ENCODE assay signal across 8 cellular contexts in the genomic region with DNA sequence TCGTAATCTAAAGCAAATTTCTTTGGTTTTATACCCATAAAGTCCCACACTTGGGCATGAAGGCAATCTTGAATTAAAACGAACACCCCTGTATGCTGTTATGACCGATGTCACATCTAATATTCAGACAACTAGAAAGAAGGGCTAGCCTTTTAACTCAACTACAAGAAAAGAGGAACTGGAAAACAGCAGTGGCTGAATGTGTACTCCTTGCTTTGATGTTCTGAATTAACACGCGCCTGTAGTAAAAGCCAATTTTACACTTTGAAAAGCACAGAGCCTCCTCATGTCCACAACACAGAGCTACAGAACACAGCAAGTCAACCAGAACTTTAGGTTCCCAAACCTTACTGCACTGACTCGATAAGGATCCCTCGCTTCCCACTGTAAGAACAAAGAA.
A peak's percentile ranks its signal among the peaks of the same experiment; 100 is the strongest.
DNase-seq lines count a peak whose midpoint lies in the region; ATAC-seq, FAIRE-seq and TF ChIP-seq lines count a peak whose summit lies in the region.

No MANE protein-coding gene starts in this region.

- H3K9me1 ChIP-seq in K562 (ENCODE audit: control insufficient read depth, insufficient read depth, low read length), result no peaks in the 10 kb centered on the region

- intact Hi-C loops in K562 (cut with micrococcal nuclease), result no loop called here

- H3K9me3 Mint-ChIP-seq in activated naive CD4-positive, alpha-beta T cell treated with anti-CD3 and anti-CD28 coated beads, Interleukin-2, amount 50 U/mL, for 24 hours, result no peaks in the 10 kb centered on the region
- H3K9me3 Mint-ChIP-seq in osteocyte (ENCODE audit: unreplicated experiment), result peaks cover 8% of the 10 kb centered on the region

- WGBS in K562 (ENCODE audit: insufficient coverage, low coverage, missing lambda C conversion rate), result 69% methylated on average over 5 of the region's 7 CpGs

- peaks cover 85% of the 10 kb centered on the region for H3K4me1 Mint-ChIP-seq in activated naive CD4-positive, alpha-beta T cell treated with anti-CD3 and anti-CD28 coated beads, Interleukin-2, amount 50 U/mL, for 24 hours
- peaks cover 22% of the 10 kb centered on the region for H3K4me1 Mint-ChIP-seq in osteocyte (ENCODE audit: unreplicated experiment)

- no peak for DNase-seq in activated naive CD4-positive, alpha-beta T cell treated with Interleukin-2 at 50 U/mL for 16 hours
- DNase-seq in K562 (ENCODE audit: extremely low read depth in 1 of 4, low spot score in 3 of 4) (no peak), superior temporal gyrus (ENCODE audit: extremely low spot score) (peak; percentile 66), osteocyte (ENCODE audit: extremely low spot score, unreplicated experiment) (no peak), kidney tubule cell (ENCODE audit: low spot score) (no peak), SK-N-DZ (ENCODE audit: low spot score) (no peak)

- H4K20me1 ChIP-seq in K562 (replicated peaks; ENCODE audit: control insufficient read depth, insufficient read depth, low read length), result no peaks in the 10 kb centered on the region

- no peak for FAIRE-seq in K562 (lab: Jason Lieb, UNC)

- no peak for TF ChIP-seq CTCF in K562 (IDR thresholded peaks at IDR 0.05 in 2 of 3, conservative IDR thresholded peaks at IDR 0.05 in 1 of 3; ENCODE audit: insufficient read depth in 2 of 3, low read depth in 1 of 3, low read length in 3 of 3)
- no peak for TF ChIP-seq CTCF in osteocyte (IDR thresholded peaks at IDR 0.05)

- TF ChIP-seq POLR2A in K562 (conservative IDR thresholded peaks at IDR 0.05), result no peak

- no peak for TF ChIP-seq RAD21 in K562 (CRISPR knock-in tag; conservative IDR thresholded peaks at IDR 0.05 in 1 of 2, IDR thresholded peaks at IDR 0.05 in 1 of 2)

- H2AFZ ChIP-seq in K562 (ENCODE audit: low read depth, low read length), result no peak overlapping the region

- H3K4me2 ChIP-seq in K562 (ENCODE audit: insufficient read depth, low read length), result no peak overlapping the region

- no peaks in the 10 kb centered on the region for H3K27me3 Mint-ChIP-seq in activated naive CD4-positive, alpha-beta T cell treated with anti-CD3 and anti-CD28 coated beads, Interleukin-2, amount 50 U/mL, for 24 hours
- no peaks in the 10 kb centered on the region for H3K27me3 Mint-ChIP-seq in osteocyte (ENCODE audit: unreplicated experiment)

- peak overlapping the region; percentile 78 for H3K27ac Mint-ChIP-seq in activated naive CD4-positive, alpha-beta T cell treated with anti-CD3 and anti-CD28 coated beads, Interleukin-2, amount 50 U/mL, for 24 hours
- no peak overlapping the region for H3K27ac Mint-ChIP-seq in osteocyte (ENCODE audit: unreplicated experiment)

- peaks cover 55% of the 10 kb centered on the region for H3K79me2 ChIP-seq in K562 (ENCODE audit: control insufficient read depth, insufficient read depth, low read length)

- H3K36me3 Mint-ChIP-seq in activated naive CD4-positive, alpha-beta T cell treated with anti-CD3 and anti-CD28 coated beads, Interleukin-2, amount 50 U/mL, for 24 hours, result peaks cover 7% of the 10 kb centered on the region
- no peaks in the 10 kb centered on the region for H3K36me3 Mint-ChIP-seq in osteocyte (ENCODE audit: unreplicated experiment)

- no peak overlapping the region for H3K4me3 ChIP-seq in K562

- no peaks in the 10 kb centered on the region for H3K36me3 ChIP-seq in K562 (ENCODE audit: control insufficient read depth, insufficient read depth, low read length)

- POLR2A ChIA-PET in K562 (lab: Yijun Ruan, JAX), result no interaction called here

- peaks cover 17 to 18% of the 10 kb centered on the region in 2 experiments for H3K4me1 ChIP-seq in K562 (replicated peaks in 1 of 2; ENCODE audit: control insufficient read depth in 2 of 2, insufficient read depth in 2 of 2, low read length in 2 of 2)

- H3K4me3 Mint-ChIP-seq in activated naive CD4-positive, alpha-beta T cell treated with anti-CD3 and anti-CD28 coated beads, Interleukin-2, amount 50 U/mL, for 24 hours, result peak overlapping the region; percentile 85
- no peak overlapping the region for H3K4me3 Mint-ChIP-seq in osteocyte (ENCODE audit: unreplicated experiment)

- no peak for TF ChIP-seq EP300 in K562 (IDR thresholded peaks at IDR 0.05; ENCODE audit: low read length)

- no peak overlapping the region for H3K9ac ChIP-seq in K562 (ENCODE audit: insufficient read depth in 1 of 2, low read depth in 2 of 2, low read length in 2 of 2)

- no peaks in the 10 kb centered on the region for H3K9me3 ChIP-seq in K562 (replicated peaks; ENCODE audit: control insufficient read depth, insufficient read depth, low read depth, low read length)

- H3K27ac ChIP-seq in K562 (ENCODE audit: extremely low read depth, low read depth, low read length), result no peak overlapping the region

- ATAC-seq in HG03280 (IDR thresholded peaks at IDR 0.05; ENCODE audit: unreplicated experiment) (peak; percentile 83), K562 (no peak)

- no TSS peak for BruUV-seq in K562 (replicated peaks; lab: Mats Ljungman, UMichigan)

- CTCF ChIA-PET in K562 (lab: Yijun Ruan, JAX; ENCODE audit: low intra/inter-chr PET ratio), result no interaction called here

- in situ Hi-C loops in K562 (cut with MboI), result no loop called here

- H3K27me3 ChIP-seq in K562 (ENCODE audit: control insufficient read depth in 2 of 2, insufficient read depth in 2 of 2, low read length in 2 of 2), result no peaks in the 10 kb centered on the region

TF ChIP-seq in K562, 482 proteins besides CTCF, POLR2A, EP300 and RAD21:
- TF ChIP-seq SPI1 (IDR thresholded peaks at IDR 0.05; ENCODE audit: borderline replicate concordance, low read depth, low read length) (peak; percentile 92), ZNF584 (CRISPR knock-in tag; IDR thresholded peaks at IDR 0.05; ENCODE audit: low read depth) (no peak)
